ENCODE assay signal across 23 cellular contexts in the genomic region with DNA sequence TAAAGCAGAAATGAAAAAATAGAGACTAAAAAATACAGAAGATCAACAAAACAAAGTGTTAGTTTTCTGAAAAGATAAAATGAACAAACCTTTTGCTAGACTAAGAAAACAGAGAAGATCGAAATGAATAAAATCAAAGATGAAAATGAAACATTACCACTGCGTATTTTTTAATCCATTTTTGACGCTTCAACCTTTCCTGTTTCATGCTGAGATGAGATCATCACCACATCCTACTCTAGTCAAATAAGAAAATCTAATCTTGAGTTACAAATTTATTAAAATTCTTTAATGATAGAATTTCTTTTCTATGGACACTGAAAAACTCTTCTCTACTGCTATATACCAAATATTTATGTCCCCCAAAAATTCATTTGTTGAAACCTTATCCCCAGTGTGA. TPM values are rescaled to one million over a fixed set of nuclear protein-coding genes. Genes with fewer than 3 reads are reported as not detected.
DNase-seq lines count a peak whose midpoint lies in the region; ATAC-seq and TF ChIP-seq lines count a peak whose summit lies in the region.
"Had no signal": no experiment of that assay in that cellular context is flagged by ENCODE, and none has a peak within 500 bp of the region (broad histone marks: within the 10 kb centered on the region; RNA-seq: fewer than 3 reads in every experiment).

No MANE protein-coding gene starts in this region.

- no peaks in the 10 kb centered on the region for H3K4me1 ChIP-seq in CD8-positive, alpha-beta memory T cell (ENCODE audit: insufficient read depth, low read length)

- CTCF ChIA-PET in CD8-positive, alpha-beta memory T cell (lab: Charles Lee) = no interaction called here

- POLR2A ChIA-PET in CD8-positive, alpha-beta memory T cell (lab: Charles Lee) = no interaction called here

- no peak overlapping the region for H3K4me3 ChIP-seq in CD8-positive, alpha-beta memory T cell (ENCODE audit: low read length)
- H3K4me3 ChIP-seq: BLaER1 treated with 17β-estradiol and CSF1 and Interleukin-3, amounts not matched to agents 10 nM and 100 nM; GM12878 had no signal

- H3K27ac Mint-ChIP-seq in natural killer cell treated with Interleukin-12 subunit alpha and Interleukin-12 subunit beta and Interleukin-15 and Interleukin-18, amount 100 ng/mL, for 72 hours = peak overlapping the region; percentile 70 to 80
- H3K27ac Mint-ChIP-seq in natural killer cell = no peak overlapping the region
- H3K27ac Mint-ChIP-seq in CD8-positive, alpha-beta memory T cell = peak overlapping the region in 7 of 8 donors; percentile 5 to 66 (median 54)
- peak overlapping the region; percentile 41 to 91 for H3K27ac Mint-ChIP-seq in effector memory CD8-positive, alpha-beta T cell
- H3K27ac Mint-ChIP-seq: B cell; CD4-positive, alpha-beta T cell; CD8-positive, alpha-beta T cell had no signal

- peak in 1 of 2 donors; percentile 70 for ATAC-seq in natural killer cell treated with Interleukin-12 subunit alpha and Interleukin-12 subunit beta and Interleukin-15 and Interleukin-18, amount 100 ng/mL, for 72 hours
- ATAC-seq in natural killer cell (no peak), left ventricle myocardium superior (no peak)
- peak; percentile 56 for ATAC-seq in effector memory CD8-positive, alpha-beta T cell (replicated peaks)
- ATAC-seq: CD8-positive, alpha-beta T cell; GM12878 had no signal

- no peaks in the 10 kb centered on the region for H3K36me3 ChIP-seq in CD8-positive, alpha-beta memory T cell (ENCODE audit: insufficient read depth, low read length)

- no peak for TF ChIP-seq CTCF in natural killer cell (IDR thresholded peaks at IDR 0.05)

- H3K27me3 Mint-ChIP-seq in natural killer cell treated with Interleukin-12 subunit alpha and Interleukin-12 subunit beta and Interleukin-15 and Interleukin-18, amount 100 ng/mL, for 72 hours = no peaks in the 10 kb centered on the region
- H3K27me3 Mint-ChIP-seq in natural killer cell (ENCODE audit: low read depth in 2 of 2) = no peaks in the 10 kb centered on the region
- peaks cover 0 to 3% of the 10 kb centered on the region in 2 donors for H3K27me3 Mint-ChIP-seq in CD8-positive, alpha-beta memory T cell
- H3K27me3 Mint-ChIP-seq in effector memory CD8-positive, alpha-beta T cell = no peaks in the 10 kb centered on the region
- H3K27me3 Mint-ChIP-seq: B cell; CD4-positive, alpha-beta T cell had no signal

- no peak for DNase-seq in natural killer cell treated with Interleukin-12 subunit alpha and Interleukin-12 subunit beta and Interleukin-15 and Interleukin-18, amount 100 ng/mL, for 72 hours (ENCODE audit: low spot score)
- DNase-seq in natural killer cell (no peak), left ventricle myocardium superior (no peak), NCI-H1048 (lab: John Stamatoyannopoulos, UW) (no peak), NCI-H2029 (lab: John Stamatoyannopoulos, UW) (no peak)
- DNase-seq in CD8-positive, alpha-beta memory T cell = no peak
- no peak for DNase-seq in effector memory CD8-positive, alpha-beta T cell
- DNase-seq: 8988T; AML-193; CD4-positive, alpha-beta T cell; CD8-positive, alpha-beta T cell; COR-L47; DMS 273 treated with DMSO at 0.1 percent for 48 hours; DMS153; DMS53; DMS79; DND-41; EL; GDM1 had no signal

- no peaks in the 10 kb centered on the region for H3K27me3 ChIP-seq in CD8-positive, alpha-beta memory T cell (ENCODE audit: insufficient read depth, low read length, poor library complexity, severe bottlenecking)
- H3K27me3 ChIP-seq: BLaER1 treated with 17β-estradiol and CSF1 and Interleukin-3, amounts not matched to agents 10 nM and 100 nM had no signal

- H3K4me1 Mint-ChIP-seq in natural killer cell treated with Interleukin-12 subunit alpha and Interleukin-12 subunit beta and Interleukin-15 and Interleukin-18, amount 100 ng/mL, for 72 hours (ENCODE audit: low read depth in 2 of 2) = peaks cover 17 to 29% of the 10 kb centered on the region in 2 donors
- H3K4me1 Mint-ChIP-seq in natural killer cell = no peaks in the 10 kb centered on the region
- H3K4me1 Mint-ChIP-seq in CD8-positive, alpha-beta memory T cell = peaks cover 4 to 35% (median 10%) of the 10 kb centered on the region in 3 donors
- peaks cover 0 to 30% of the 10 kb centered on the region in 2 donors for H3K4me1 Mint-ChIP-seq in effector memory CD8-positive, alpha-beta T cell (ENCODE audit: low read depth in 2 of 2)
- H3K4me1 Mint-ChIP-seq: B cell had no signal

- no peaks in the 10 kb centered on the region for H3K9me3 Mint-ChIP-seq in natural killer cell treated with Interleukin-12 subunit alpha and Interleukin-12 subunit beta and Interleukin-15 and Interleukin-18, amount 100 ng/mL, for 72 hours
- H3K9me3 Mint-ChIP-seq in natural killer cell = no peaks in the 10 kb centered on the region
- peaks cover 0 to 12% (median 0%) of the 10 kb centered on the region in 5 donors for H3K9me3 Mint-ChIP-seq in CD8-positive, alpha-beta memory T cell
- H3K9me3 Mint-ChIP-seq in effector memory CD8-positive, alpha-beta T cell = no peaks in the 10 kb centered on the region
- H3K9me3 Mint-ChIP-seq: CD8-positive, alpha-beta T cell had no signal

- H3K4me3 Mint-ChIP-seq in natural killer cell treated with Interleukin-12 subunit alpha and Interleukin-12 subunit beta and Interleukin-15 and Interleukin-18, amount 100 ng/mL, for 72 hours = peak overlapping the region; percentile 64
- no peak overlapping the region for H3K4me3 Mint-ChIP-seq in natural killer cell
- peak overlapping the region in 4 of 7 donors; percentile 12 to 77 (median 46) for H3K4me3 Mint-ChIP-seq in CD8-positive, alpha-beta memory T cell
- peak overlapping the region; percentile 43 to 56 for H3K4me3 Mint-ChIP-seq in effector memory CD8-positive, alpha-beta T cell
- H3K4me3 Mint-ChIP-seq: B cell; CD4-positive, alpha-beta T cell; CD8-positive, alpha-beta T cell had no signal

- peaks cover 53% of the 10 kb centered on the region for H3K36me3 Mint-ChIP-seq in natural killer cell treated with Interleukin-12 subunit alpha and Interleukin-12 subunit beta and Interleukin-15 and Interleukin-18, amount 100 ng/mL, for 72 hours
- H3K36me3 Mint-ChIP-seq in natural killer cell = no peaks in the 10 kb centered on the region
- peaks cover 6 to 35% (median 32%) of the 10 kb centered on the region in 3 donors for H3K36me3 Mint-ChIP-seq in CD8-positive, alpha-beta memory T cell
- H3K36me3 Mint-ChIP-seq in effector memory CD8-positive, alpha-beta T cell (ENCODE audit: insufficient read depth) = peaks cover 13% of the 10 kb centered on the region

- H3K27ac ChIP-seq in CD8-positive, alpha-beta memory T cell (ENCODE audit: low read depth, low read length) = no peak overlapping the region
- H3K27ac ChIP-seq: BLaER1 treated with 17β-estradiol and CSF1 and Interleukin-3, amounts not matched to agents 10 nM and 100 nM; C4-2B had no signal

- intact Hi-C loops in natural killer cell (cut with micrococcal nuclease) = no loop called here
- intact Hi-C loops in left ventricle myocardium superior (cut with micrococcal nuclease) = no loop called here

- no peaks in the 10 kb centered on the region for H3K9me3 ChIP-seq in CD8-positive, alpha-beta memory T cell (ENCODE audit: low read length)

RNA-seq across cellular contexts. Expression of gene MAGOHB, which starts 30.7 kb away (rescaled TPM):
- 10 to 100 TPM; 84.0 to 94.4 TPM for total RNA-seq in natural killer cell treated with Interleukin-12 subunit alpha and Interleukin-12 subunit beta and Interleukin-15 and Interleukin-18, amount 100 ng/mL, for 72 hours
- total RNA-seq in natural killer cell (10 to 100 TPM; 13.0 to 16.3 (median 13.1) TPM), left ventricle myocardium superior (11.5 TPM)
- 100 to 1,000 TPM; 130 to 138 TPM for total RNA-seq in CD8-positive, alpha-beta memory T cell
- polyA plus RNA-seq in CD8-positive, alpha-beta memory T cell = 59.0 TPM

Comparison
In these comparisons a context has a peak if more than half of its experiments do, and no peak if none do; other contexts are left out.
1. H3K27ac Mint-ChIP-seq: peak in natural killer cell treated with Interleukin-12 subunit alpha and Interleukin-12 subunit beta and Interleukin-15 and Interleukin-18, amount 100 ng/mL, for 72 hours (2 of 2), CD8-positive, alpha-beta memory T cell (7 of 8) and effector memory CD8-positive, alpha-beta T cell (2 of 2); none in natural killer cell (0 of 2).